In genomic region chr3:50260027-50260941, GRCh38 we compare ENCODE assay signal across 8 cellular contexts. TPM values are rescaled to one million over a fixed set of nuclear protein-coding genes. Genes with fewer than 3 reads are reported as not detected.
DNase-seq lines count a peak whose midpoint lies in the region; ATAC-seq and TF ChIP-seq lines count a peak whose summit lies in the region.

No MANE protein-coding gene starts in this region.

- H3K36me3 ChIP-seq in GM23338 (ENCODE audit: insufficient read depth), result peaks cover 14% of the 10 kb centered on the region
- H3K36me3 ChIP-seq in MG63, result peaks cover 8% of the 10 kb centered on the region
- peaks cover 19 to 21% of the 10 kb centered on the region in 2 donors for H3K36me3 ChIP-seq in prostate gland

- TF ChIP-seq CTCF in GM23338 (conservative IDR thresholded peaks at IDR 0.05; ENCODE audit: low read depth in 2 of 2) (peak; percentile 71 to 99), prostate gland (IDR thresholded peaks at IDR 0.05) (peak; percentile 99 to 100 (median 100))

- WGBS in prostate gland, result under 1% methylated on average over 64 of the region's 70 CpGs

- peak overlapping the region; percentile 70 for H3K4me3 Mint-ChIP-seq in GM23338

- H3K27ac ChIP-seq in GM23338 (ENCODE audit: low read depth), result peak overlapping the region; percentile 94
- H3K27ac ChIP-seq in prostate gland, result peak overlapping the region; percentile 96 to 98

- no peak overlapping the region for H2AFZ ChIP-seq in GM23338

- H3K27me3 Mint-ChIP-seq in GM23338 (ENCODE audit: insufficient read depth, low read depth, poor library complexity), result peaks cover 26% of the 10 kb centered on the region

- peak overlapping the region; percentile 83 for H3K4me2 ChIP-seq in GM23338

- H4K20me1 ChIP-seq in GM23338 (replicated peaks; ENCODE audit: insufficient read depth), result no peaks in the 10 kb centered on the region; the same call in 1 of the 2 replicates

- intact Hi-C loops in left cardiac atrium (cut with DNase I) (no loop called here), prostate gland (cut with DNase I) (loop anchor here (1.0 to 2.0 kb wide), 2 partner anchors 12 to 63 kb away; partner anchors contain the start of gene HYAL2)

- H3K9me2 ChIP-seq in GM23338 (ENCODE audit: insufficient read depth), result no peaks in the 10 kb centered on the region

- H3K27ac Mint-ChIP-seq in GM23338, result no peak overlapping the region

- no peaks in the 10 kb centered on the region for H3K9me3 ChIP-seq in MG63
- no peaks in the 10 kb centered on the region for H3K9me3 ChIP-seq in prostate gland

- ATAC-seq in GM23338 (peak; percentile 57), left cardiac atrium (peak; percentile 79 to 87)

- DNase-seq in GM23338 (ENCODE audit: low spot score) (peak; percentile 93), MG63 (peak; percentile 88), T follicular helper cell (ENCODE audit: low read depth) (peak; percentile 74), amniotic epithelial cell (ENCODE audit: low read depth) (peak; percentile 73), left cardiac atrium (peak; percentile 96), prostate gland (ENCODE audit: low spot score) (peak; percentile 89), ureter (ENCODE audit: low spot score) (peak; percentile 93)

- H3K4me3 ChIP-seq in GM08714 (ENCODE audit: low read length), result peak overlapping the region; percentile 32; the same call in 1 of the 2 replicates
- H3K4me3 ChIP-seq in GM23338, result peak overlapping the region; percentile 77
- peak overlapping the region; percentile 54 for H3K4me3 ChIP-seq in MG63
- peak overlapping the region; percentile 54 to 62 for H3K4me3 ChIP-seq in prostate gland

- H3K4me1 ChIP-seq in GM23338 (ENCODE audit: insufficient read depth) (peaks cover 26% of the 10 kb centered on the region), prostate gland (replicated peaks) (peaks cover 16% of the 10 kb centered on the region)

- H3K4me1 Mint-ChIP-seq in GM23338, result peaks cover 39% of the 10 kb centered on the region

- H3K9me3 Mint-ChIP-seq in GM23338, result no peaks in the 10 kb centered on the region

- peaks cover 30% of the 10 kb centered on the region for H3F3A ChIP-seq in GM23338 (replicated peaks; ENCODE audit: low read depth)

- H3K27me3 ChIP-seq in GM23338 (ENCODE audit: insufficient read depth) (no peaks in the 10 kb centered on the region), MG63 (no peaks in the 10 kb centered on the region), prostate gland (replicated peaks; ENCODE audit: insufficient read depth) (no peaks in the 10 kb centered on the region)

- H3K79me2 ChIP-seq in GM23338 (replicated peaks; ENCODE audit: insufficient read depth), result no peaks in the 10 kb centered on the region

- peak; percentile 69 for TF ChIP-seq POLR2A in prostate gland (IDR thresholded peaks at IDR 0.05)

- H3K36me3 Mint-ChIP-seq in GM23338 (ENCODE audit: low read depth), result peaks cover 37% of the 10 kb centered on the region

TF ChIP-seq in GM23338, 12 proteins besides CTCF, POLR2A, EP300 and RAD21 (continues in another document):
- no peak for TF ChIP-seq EZH2phosphoT487 (IDR thresholded peaks at IDR 0.05; ENCODE audit: unreplicated experiment)
- TF ChIP-seq ZNF462 (CRISPR knock-in tag; IDR thresholded peaks at IDR 0.05), result no peak

RNA-seq across cellular contexts. Expression of gene SEMA3B, which starts 8.7 kb away (rescaled TPM):
- total RNA-seq in GM23338 (2014; rRNA removed; shearing (Covaris generic)), result 2.4 and 8.0 TPM in 2 replicates
- polyA plus RNA-seq in GM23338 (2016; fragmentation: Nextera tagmentation; extraction: Ambion mirVana), result 3.0 and 3.3 TPM in 2 replicates
- total RNA-seq in MG63 (2014; rRNA removed; shearing (Covaris generic); ENCODE audit: low replicate concordance), result 9.7 and 13.4 TPM in 2 replicates
- total RNA-seq in left cardiac atrium (10 to 100 TPM; 14.3 to 32.6 TPM), prostate gland (10 to 100 TPM in 1 of 2 donors, 1 to 10 TPM in 1; 8.7 to 32.0 TPM), ureter (18.2 TPM)

RNA-seq across cellular contexts. Expression of gene LSMEM2, which starts 18.6 kb away (rescaled TPM):
- total RNA-seq in GM23338 (2014; rRNA removed; shearing (Covaris generic)), result 0.59 and 1.5 TPM in 2 replicates
- 0.86 and 1.5 TPM in 2 replicates for polyA plus RNA-seq in GM23338 (2016; fragmentation: Nextera tagmentation; extraction: Ambion mirVana)
- not detected in 2 replicates for total RNA-seq in MG63 (2014; rRNA removed; shearing (Covaris generic); ENCODE audit: low replicate concordance)
- 1 to 10 TPM; 1.4 to 6.6 TPM for total RNA-seq in left cardiac atrium
- not detected for total RNA-seq in prostate gland
- total RNA-seq in ureter, result not detected

RNA-seq across cellular contexts. Expression of gene GNAI2, which starts 24.3 kb away (rescaled TPM):
- 132 and 153 TPM in 2 replicates for total RNA-seq in GM23338 (2014; rRNA removed; shearing (Covaris generic))
- 138 and 140 TPM in 2 replicates for polyA plus RNA-seq in GM23338 (2016; fragmentation: Nextera tagmentation; extraction: Ambion mirVana)
- 73.9 and 114 TPM in 2 replicates for total RNA-seq in MG63 (2014; rRNA removed; shearing (Covaris generic); ENCODE audit: low replicate concordance)
- total RNA-seq in left cardiac atrium (100 to 1,000 TPM; 179 to 181 TPM), prostate gland (100 to 1,000 TPM; 118 to 301 TPM), ureter (222 TPM)

RNA-seq across cellular contexts. Expression of gene IFRD2, which starts 31.9 kb away (rescaled TPM):
- total RNA-seq in GM23338 (2014; rRNA removed; shearing (Covaris generic)), result 91.5 and 92.4 TPM in 2 replicates
- polyA plus RNA-seq in GM23338 (2016; fragmentation: Nextera tagmentation; extraction: Ambion mirVana), result 80.8 and 89.7 TPM in 2 replicates
- total RNA-seq in MG63 (2014; rRNA removed; shearing (Covaris generic); ENCODE audit: low replicate concordance), result 87.8 and 101 TPM in 2 replicates
- total RNA-seq in left cardiac atrium (10 to 100 TPM; 53.1 to 68.8 TPM), prostate gland (10 to 100 TPM; 93.0 to 99.9 TPM), ureter (104 TPM)

RNA-seq across cellular contexts. Expression of gene HYAL3, which starts 38.9 kb away (rescaled TPM):
- total RNA-seq in GM23338 (2014; rRNA removed; shearing (Covaris generic)), result 2.5 and 7.1 TPM in 2 replicates
- polyA plus RNA-seq in GM23338 (2016; fragmentation: Nextera tagmentation; extraction: Ambion mirVana), result 2.4 and 3.7 TPM in 2 replicates
- total RNA-seq in MG63 (2014; rRNA removed; shearing (Covaris generic); ENCODE audit: low replicate concordance), result 3.0 and 8.0 TPM in 2 replicates
- 1 to 10 TPM; 1.7 to 1.8 TPM for total RNA-seq in left cardiac atrium
- total RNA-seq in prostate gland, result 10 to 100 TPM in 1 of 2 donors, 1 to 10 TPM in 1; 4.1 to 10.7 TPM
- total RNA-seq in ureter, result 1.8 TPM

Comparison
In these comparisons a context has a peak if more than half of its experiments do, and no peak if none do; other contexts are left out.
1. Peak in every context shown above with its lines: DNase-seq, ATAC-seq, H3K4me3 ChIP-seq and H3K27ac ChIP-seq.